ENCODE assay signal across 17 cellular contexts in the genomic region with DNA sequence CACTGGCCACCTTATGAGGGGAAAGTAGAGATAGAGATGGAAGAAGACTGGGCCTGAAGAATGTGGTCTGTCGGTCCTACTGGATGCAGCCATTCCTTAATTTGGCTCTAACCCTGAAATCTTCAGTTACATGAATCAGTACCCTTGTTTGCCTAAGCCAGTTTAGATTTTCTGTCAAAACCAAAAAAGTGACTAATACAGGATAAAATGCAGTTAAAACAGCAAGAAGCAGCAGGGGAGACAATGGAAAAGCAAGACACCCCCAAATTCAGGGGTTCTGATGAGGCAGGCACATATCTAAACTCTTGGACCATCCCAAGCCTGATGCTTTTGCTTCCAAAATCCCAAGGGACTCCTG. TPM values are rescaled to one million over a fixed set of nuclear protein-coding genes. Genes with fewer than 3 reads are reported as not detected.
A peak's percentile ranks its signal among the peaks of the same experiment; 100 is the strongest.
DNase-seq lines count a peak whose midpoint lies in the region; ATAC-seq and TF ChIP-seq lines count a peak whose summit lies in the region.
"Had no signal": no experiment of that assay in that cellular context is flagged by ENCODE, and none has a peak within 500 bp of the region (broad histone marks: within the 10 kb centered on the region; RNA-seq: fewer than 3 reads in every experiment).

No MANE protein-coding gene starts in this region.

- no peak for TF ChIP-seq POLR2A in heart left ventricle (IDR thresholded peaks at IDR 0.05)

- H3K27me3 Mint-ChIP-seq in activated T-helper 17 cell treated with anti-CD3 and anti-CD28 coated beads, Interleukin-2, amount 50 U/mL, for 72 hours, result no peaks in the 10 kb centered on the region
- H3K27me3 Mint-ChIP-seq: activated CD4-positive, alpha-beta memory T cell treated with anti-CD3 and anti-CD28 coated beads for 36 hours; activated naive CD8-positive, alpha-beta T cell treated with anti-CD3 and anti-CD28 coated beads, Interleukin-2, amount 10 ng/mL, durations not matched to agents 7 days and 5 days; natural killer cell treated with Interleukin-12 subunit alpha and Interleukin-12 subunit beta and Interleukin-15 and Interleukin-18, amount 100 ng/mL, for 72 hours; progenitor cell of endocrine pancreas had no signal

- peak overlapping the region in 11 of 12 donors; percentile 17 to 85 (median 73) for H3K27ac ChIP-seq in heart left ventricle
- H3K27ac ChIP-seq in muscle layer of colon (ENCODE audit: low read depth, low read length), result peak overlapping the region; percentile 75
- H3K27ac ChIP-seq in thoracic aorta, result peak overlapping the region in 1 of 2 donors; percentile 48
- H3K27ac ChIP-seq: VCaP had no signal

- H3K4me1 ChIP-seq in heart left ventricle, result peaks cover 0 to 35% (median 19%) of the 10 kb centered on the region in 12 donors
- H3K4me1 ChIP-seq in muscle layer of colon (ENCODE audit: insufficient read depth, low read length), result peaks cover 48% of the 10 kb centered on the region
- peaks cover 10 to 26% of the 10 kb centered on the region in 2 donors for H3K4me1 ChIP-seq in thoracic aorta (ENCODE audit: control insufficient read depth in 1 of 2, low read depth in 2 of 2)

- H3K4me1 Mint-ChIP-seq in activated T-helper 17 cell treated with anti-CD3 and anti-CD28 coated beads, Interleukin-2, amount 50 U/mL, for 72 hours, result peaks cover 5% of the 10 kb centered on the region

- H3K9ac ChIP-seq in muscle layer of colon (ENCODE audit: low read length), result peak overlapping the region; percentile 25

- intact Hi-C loops in heart left ventricle (cut with DNase I) (no loop called here), Right ventricle myocardium superior (cut with DNase I) (no loop called here)

- no peak overlapping the region for H3K4me3 Mint-ChIP-seq in activated T-helper 17 cell treated with anti-CD3 and anti-CD28 coated beads, Interleukin-2, amount 50 U/mL, for 72 hours
- H3K4me3 Mint-ChIP-seq: activated CD4-positive, alpha-beta memory T cell treated with anti-CD3 and anti-CD28 coated beads for 36 hours; activated naive CD8-positive, alpha-beta T cell treated with anti-CD3 and anti-CD28 coated beads, Interleukin-2, amount 10 ng/mL, durations not matched to agents 7 days and 5 days; natural killer cell treated with Interleukin-12 subunit alpha and Interleukin-12 subunit beta and Interleukin-15 and Interleukin-18, amount 100 ng/mL, for 72 hours had no signal

- no peak for DNase-seq in heart left ventricle
- no peak for DNase-seq in Right ventricle myocardium superior
- DNase-seq in thoracic aorta (ENCODE audit: low spot score), result no peak
- no peak for DNase-seq in NCI-H1694 treated with DMSO at 0.1 percent for 48 hours (lab: John Stamatoyannopoulos, UW)
- no peak for DNase-seq in NCI-H146 (lab: John Stamatoyannopoulos, UW)
- no peak for DNase-seq in activated gamma-delta T cell treated with Interleukin-2 at 50 U/mL for 16 hours
- DNase-seq: activated CD4-positive, alpha-beta memory T cell treated with anti-CD3 and anti-CD28 coated beads for 36 hours; activated naive CD8-positive, alpha-beta T cell treated with anti-CD3 and anti-CD28 coated beads, Interleukin-2, amount 10 ng/mL, durations not matched to agents 7 days and 5 days; NCI-H2029 treated with DMSO at 0.1 percent for 48 hours; NCI-H510A; SHP77 treated with DMSO at 0.1 percent for 48 hours; trophoblast cell had no signal

- H3K27ac Mint-ChIP-seq in activated T-helper 17 cell treated with anti-CD3 and anti-CD28 coated beads, Interleukin-2, amount 50 U/mL, for 72 hours, result peak overlapping the region; percentile 82
- H3K27ac Mint-ChIP-seq: activated CD4-positive, alpha-beta memory T cell treated with anti-CD3 and anti-CD28 coated beads for 36 hours; activated naive CD8-positive, alpha-beta T cell treated with anti-CD3 and anti-CD28 coated beads, Interleukin-2, amount 10 ng/mL, durations not matched to agents 7 days and 5 days; natural killer cell treated with Interleukin-12 subunit alpha and Interleukin-12 subunit beta and Interleukin-15 and Interleukin-18, amount 100 ng/mL, for 72 hours had no signal

- peaks cover 83% of the 10 kb centered on the region for H3K36me3 Mint-ChIP-seq in activated T-helper 17 cell treated with anti-CD3 and anti-CD28 coated beads, Interleukin-2, amount 50 U/mL, for 72 hours (ENCODE audit: low read depth)

- WGBS in heart left ventricle, 4 donors, result 93 to 98% (median 96%) methylated on average over 1 of the region's 1 CpG

- peaks cover 0 to 90% (median 55%) of the 10 kb centered on the region in 9 donors for H3K36me3 ChIP-seq in heart left ventricle
- peaks cover 44% of the 10 kb centered on the region for H3K36me3 ChIP-seq in muscle layer of colon (ENCODE audit: insufficient read depth, low read length)
- peaks cover 34% of the 10 kb centered on the region for H3K36me3 ChIP-seq in thoracic aorta

- H3K4me3 ChIP-seq in heart left ventricle, result no peak overlapping the region
- peak overlapping the region; percentile 12 to 52 for H3K4me3 ChIP-seq in muscle layer of colon (ENCODE audit: low read depth in 1 of 2, low read length in 2 of 2)
- H3K4me3 ChIP-seq in thoracic aorta, result peak overlapping the region; percentile 30

- H3K9me3 Mint-ChIP-seq in activated T-helper 17 cell treated with anti-CD3 and anti-CD28 coated beads, Interleukin-2, amount 50 U/mL, for 72 hours, result no peaks in the 10 kb centered on the region
- H3K9me3 Mint-ChIP-seq: activated CD4-positive, alpha-beta memory T cell treated with anti-CD3 and anti-CD28 coated beads for 36 hours; activated naive CD8-positive, alpha-beta T cell treated with anti-CD3 and anti-CD28 coated beads, Interleukin-2, amount 10 ng/mL, durations not matched to agents 7 days and 5 days; natural killer cell treated with Interleukin-12 subunit alpha and Interleukin-12 subunit beta and Interleukin-15 and Interleukin-18, amount 100 ng/mL, for 72 hours had no signal

- H3K9me3 ChIP-seq in heart left ventricle, result no peaks in the 10 kb centered on the region
- no peaks in the 10 kb centered on the region for H3K9me3 ChIP-seq in muscle layer of colon (ENCODE audit: low read length)
- H3K9me3 ChIP-seq in thoracic aorta, result no peaks in the 10 kb centered on the region

- ATAC-seq in heart left ventricle (no peak), Right ventricle myocardium superior (ENCODE audit: poor library complexity) (no peak), thoracic aorta (ENCODE audit: insufficient number of reproducible peaks, low FRiP score, low read depth) (no peak)
- ATAC-seq in activated T-helper 17 cell treated with anti-CD3 and anti-CD28 coated beads, Interleukin-2, amount 50 U/mL, for 72 hours (replicated peaks), result no peak
- ATAC-seq: natural killer cell treated with Interleukin-12 subunit alpha and Interleukin-12 subunit beta and Interleukin-15 and Interleukin-18, amount 100 ng/mL, for 72 hours had no signal

- no peak for TF ChIP-seq CTCF in heart left ventricle (IDR thresholded peaks at IDR 0.05)
- no peak for TF ChIP-seq CTCF in thoracic aorta (IDR thresholded peaks at IDR 0.05)

- no peaks in the 10 kb centered on the region for H3K27me3 ChIP-seq in heart left ventricle
- H3K27me3 ChIP-seq in muscle layer of colon (ENCODE audit: control insufficient read depth in 1 of 2, insufficient read depth in 2 of 2, low read length in 2 of 2), result no peaks in the 10 kb centered on the region
- H3K27me3 ChIP-seq in thoracic aorta (replicated peaks; ENCODE audit: insufficient read depth), result no peaks in the 10 kb centered on the region

RNA-seq across cellular contexts. Expression of a gene that starts 17.4 kb away (rescaled TPM):
- total RNA-seq in heart left ventricle (100 to 1,000 TPM in 1 of 9 donors, 10 to 100 TPM in 8; 54.2 to 105 (median 84.8) TPM), Right ventricle myocardium superior (77.8 TPM), thoracic aorta (10 to 100 TPM; 91.7 to 98.4 TPM)
- 10 to 100 TPM; 73.0 to 73.9 TPM for polyA plus RNA-seq in heart left ventricle
- 100 to 1,000 TPM; 197 to 205 TPM for total RNA-seq in activated T-helper 17 cell treated with anti-CD3 and anti-CD28 coated beads, Interleukin-2, amount 50 U/mL, for 72 hours

RNA-seq across cellular contexts. Expression of a gene that starts 23.2 kb away (rescaled TPM):
- total RNA-seq in heart left ventricle (10 to 100 TPM; 13.7 to 37.4 (median 23.6) TPM), Right ventricle myocardium superior (25.9 TPM), thoracic aorta (10 to 100 TPM; 21.2 to 34.3 TPM)
- polyA plus RNA-seq in heart left ventricle, result 10 to 100 TPM; 28.4 to 35.3 TPM
- 10 to 100 TPM; 13.1 to 22.0 TPM for total RNA-seq in activated T-helper 17 cell treated with anti-CD3 and anti-CD28 coated beads, Interleukin-2, amount 50 U/mL, for 72 hours

Comparison
In these comparisons a context has a peak if more than half of its experiments do, and no peak if none do; other contexts are left out.
1. H3K4me3 ChIP-seq: peak in muscle layer of colon (2 of 2) and thoracic aorta (single experiment); none in heart left ventricle (0 of 12).